In the genomic region with DNA sequence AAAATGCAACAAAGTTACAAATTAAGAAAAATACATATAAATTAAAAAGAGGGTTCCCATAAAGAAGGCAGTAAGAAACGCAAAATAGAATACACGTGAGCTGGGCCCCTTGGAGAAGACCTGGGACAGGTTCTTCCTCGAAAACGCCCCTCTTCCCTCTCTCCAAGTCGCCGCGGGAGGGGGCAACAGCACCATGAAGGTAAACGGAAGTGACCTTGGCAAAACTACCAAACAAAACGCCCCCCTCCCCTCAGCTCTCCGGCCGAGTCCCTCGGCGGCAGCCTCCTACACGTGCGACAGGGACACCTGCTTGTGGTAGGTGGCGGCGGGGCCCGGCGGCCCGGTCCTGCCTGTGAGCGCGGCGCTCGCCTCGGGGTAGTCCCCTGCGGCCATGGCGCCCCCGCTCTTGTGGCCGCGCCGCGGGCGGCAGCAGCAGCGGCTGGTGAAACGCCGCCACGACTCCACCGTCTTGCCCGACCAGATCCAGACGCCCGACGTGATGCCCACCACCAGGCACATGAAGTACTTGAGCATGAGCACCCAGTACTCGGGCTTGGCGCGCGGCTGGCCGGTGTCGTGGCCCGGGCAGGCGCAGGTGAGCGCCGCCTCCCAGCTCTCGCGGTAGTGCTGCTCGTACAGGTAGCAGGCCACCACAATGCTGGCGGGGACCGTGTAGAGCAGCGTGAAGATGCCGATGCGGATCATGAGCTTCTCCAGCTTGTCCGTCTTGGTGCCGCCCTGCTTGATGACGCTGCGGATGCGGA, we compare ENCODE assay signal across 11 cellular contexts. TPM values are rescaled to one million over a fixed set of nuclear protein-coding genes. Genes with fewer than 3 reads are reported as not detected.
A peak's percentile ranks its signal among the peaks of the same experiment; 100 is the strongest.
DNase-seq lines count a peak whose midpoint lies in the region; ATAC-seq and TF ChIP-seq lines count a peak whose summit lies in the region.
"Had no signal": no experiment of that assay in that cellular context is flagged by ENCODE, and none has a peak within 500 bp of the region (broad histone marks: within the 10 kb centered on the region; RNA-seq: fewer than 3 reads in every experiment).

No MANE protein-coding gene starts in this region.

- H3K4me3 ChIP-seq in right atrium auricular region = peak overlapping the region; percentile 2 to 31
- H3K4me3 ChIP-seq in lower lobe of right lung = peak overlapping the region; percentile 84
- H3K4me3 ChIP-seq in upper lobe of left lung = peak overlapping the region; percentile 5 to 93 (median 86)

- TF ChIP-seq EP300 in upper lobe of left lung (IDR thresholded peaks at IDR 0.05) = no peak

- H3K36me3 ChIP-seq in right atrium auricular region (peaks cover 8% of the 10 kb centered on the region), lower lobe of right lung (peaks cover 38% of the 10 kb centered on the region), upper lobe of left lung (peaks cover 0 to 32% (median 9%) of the 10 kb centered on the region in 4 donors)
- H3K36me3 ChIP-seq: thoracic aorta had no signal

- H3K27me3 ChIP-seq in right atrium auricular region (no peaks in the 10 kb centered on the region), lower lobe of right lung (ENCODE audit: low read depth) (no peaks in the 10 kb centered on the region), upper lobe of left lung (no peaks in the 10 kb centered on the region)
- H3K27me3 ChIP-seq: adrenal gland had no signal

- DNase-seq in right atrium auricular region (ENCODE audit: low spot score) = no peak
- no peak for DNase-seq in Right ventricle myocardium inferior (ENCODE audit: missing footprints)
- peak; percentile 43 for DNase-seq in astrocyte of the hippocampus (ENCODE audit: low read depth, low spot score)
- DNase-seq in lower lobe of right lung = peak; percentile 58
- DNase-seq in upper lobe of left lung = peak; percentile 34 to 88
- no peak for DNase-seq in NCI-H510A (lab: John Stamatoyannopoulos, UW)
- no peak for DNase-seq in NCI-H2107 treated with DMSO at 0.1 percent for 48 hours (lab: John Stamatoyannopoulos, UW; ENCODE audit: unreplicated experiment)
- DNase-seq in 8988T = no peak
- DNase-seq: DMS 273 treated with DMSO at 0.1 percent for 48 hours had no signal

- H3K27ac ChIP-seq in right atrium auricular region = no peak overlapping the region
- H3K27ac ChIP-seq in lower lobe of right lung = peak overlapping the region; percentile 58
- H3K27ac ChIP-seq in upper lobe of left lung = peak overlapping the region in 3 of 4 donors; percentile 36 to 96 (median 93)
- H3K27ac ChIP-seq: thoracic aorta had no signal

- peaks cover 0 to 24% of the 10 kb centered on the region in 2 donors for H3K4me1 ChIP-seq in right atrium auricular region
- H3K4me1 ChIP-seq in lower lobe of right lung = peaks cover 46% of the 10 kb centered on the region
- peaks cover 23 to 48% (median 43%) of the 10 kb centered on the region in 4 donors for H3K4me1 ChIP-seq in upper lobe of left lung

- intact Hi-C loops in Right ventricle myocardium inferior (cut with DNase I) = loop anchor here (5.0 kb wide), 1 partner anchor 265 kb away; no protein-coding TSS in a partner anchor
- intact Hi-C loops in lower lobe of right lung (cut with DNase I) = loop anchor here (10.0 kb wide), 1 partner anchor 268 kb away; no protein-coding TSS in a partner anchor

- no peak for TF ChIP-seq POLR2A in upper lobe of left lung (IDR thresholded peaks at IDR 0.05)

- ATAC-seq in Right ventricle myocardium inferior (no peak), lower lobe of right lung (no peak), upper lobe of left lung (ENCODE audit: low FRiP score in 2 of 2) (no peak)

- TF ChIP-seq CTCF in right atrium auricular region (IDR thresholded peaks at IDR 0.05) (peak in 1 of 2 donors; percentile 27), lower lobe of right lung (IDR thresholded peaks at IDR 0.05) (no peak), upper lobe of left lung (IDR thresholded peaks at IDR 0.05) (peak in 1 of 6 experiments; percentile 8)

- H3K9me3 ChIP-seq in right atrium auricular region (no peaks in the 10 kb centered on the region), lower lobe of right lung (no peaks in the 10 kb centered on the region), upper lobe of left lung (no peaks in the 10 kb centered on the region)
- H3K9me3 ChIP-seq: adrenal gland, thoracic aorta had no signal

- WGBS in upper lobe of left lung, 2 donors = 45 to 67% methylated on average over 38 of the region's 65 CpGs

RNA-seq across cellular contexts. Expression of a gene that starts 2.8 kb away (rescaled TPM):
- 1 to 10 TPM; 3.4 to 6.4 TPM for total RNA-seq in right atrium auricular region
- total RNA-seq in Right ventricle myocardium inferior = 4.1 TPM
- 37.1 TPM for total RNA-seq in lower lobe of right lung
- 10 to 100 TPM; 30.5 to 69.2 (median 43.7) TPM for total RNA-seq in upper lobe of left lung

RNA-seq across cellular contexts. Expression of a gene that starts 55.4 kb away (rescaled TPM):
- total RNA-seq in right atrium auricular region (10 to 100 TPM in 1 of 2 donors, 1 to 10 TPM in 1; 6.2 to 10.2 TPM), Right ventricle myocardium inferior (10.2 TPM), lower lobe of right lung (25.6 TPM), upper lobe of left lung (10 to 100 TPM; 10.9 to 27.0 (median 19.2) TPM)

Comparison
In these comparisons a context has a peak if more than half of its experiments do, and no peak if none do; other contexts are left out.
1. DNase-seq: peak in astrocyte of the hippocampus (single experiment), lower lobe of right lung (single experiment) and upper lobe of left lung (2 of 2); none in right atrium auricular region (single experiment), Right ventricle myocardium inferior (single experiment), NCI-H510A (single experiment), NCI-H2107 treated with DMSO at 0.1 percent for 48 hours (single experiment) and 8988T (single experiment).
2. H3K27ac ChIP-seq: peak in lower lobe of right lung (single experiment) and upper lobe of left lung (3 of 4); none in right atrium auricular region (0 of 2).
3. H3K4me3 ChIP-seq: peak in every context shown above with its lines; median percentile 86 in upper lobe of left lung; 84 in lower lobe of right lung; 16 in right atrium auricular region.